ENCODE assay signal across 17 cellular contexts in genomic region chr22:38832005-38832978, GRCh38. TPM values are rescaled to one million over a fixed set of nuclear protein-coding genes. Genes with fewer than 3 reads are reported as not detected.
DNase-seq lines count a peak whose midpoint lies in the region; ATAC-seq, FAIRE-seq and TF ChIP-seq lines count a peak whose summit lies in the region.
"Had no signal": no experiment of that assay in that cellular context is flagged by ENCODE, and none has a peak within 500 bp of the region (broad histone marks: within the 10 kb centered on the region; RNA-seq: fewer than 3 reads in every experiment).

No MANE protein-coding gene starts in this region.

- no peak for ATAC-seq in HG02973 (IDR thresholded peaks at IDR 0.05; ENCODE audit: unreplicated experiment)

- H3K4me3 ChIP-seq in HEK293 (ENCODE audit: low read depth, low read length) (no peak overlapping the region), dorsolateral prefrontal cortex (peak overlapping the region in 2 of 59 donors; percentile 1 to 5)
- H3K4me3 ChIP-seq: BLaER1, transverse colon had no signal

- DNase-seq in NCI-H2171 treated with DMSO at 0.1 percent for 48 hours (lab: John Stamatoyannopoulos, UW) (peak; percentile 92), dorsolateral prefrontal cortex (peak in 9 of 10 donors; percentile 33 to 81 (median 74)), putamen (ENCODE audit: low spot score) (peak; percentile 42), SK-N-DZ (ENCODE audit: low spot score) (no peak), D721Med (ENCODE audit: insufficient read length, low spot score) (no peak), 8988T (no peak)
- DNase-seq: activated CD4-positive, alpha-beta T cell treated with anti-CD3 and anti-CD28 coated beads, Interleukin-2, amount 10 ng/mL, durations not matched to agents 7 days and 5 days; activated naive CD4-positive, alpha-beta T cell treated with anti-CD3 and anti-CD28 coated beads, Interleukin-2, amount 10 ng/mL, durations not matched to agents 7 days and 5 days; activated T-cell treated with anti-CD3 and anti-CD28 coated beads for 4 hours; dermis blood vessel endothelial cell; naive B cell; NCI-H748 treated with DMSO at 0.1 percent for 48 hours; transverse colon had no signal

- POLR2A ChIA-PET in HEK293 (lab: Yijun Ruan, JAX) = no interaction called here

- intact Hi-C loops in dorsolateral prefrontal cortex (cut with DNase I) = loop anchor here (1.0 to 2.0 kb wide), 3 partner anchors 49 to 55 kb away; no protein-coding TSS in a partner anchor

- FAIRE-seq in D721Med (lab: Jason Lieb, UNC) = no peak
- FAIRE-seq: frontal cortex had no signal

- H3K36me3 ChIP-seq in HEK293 (ENCODE audit: control insufficient read depth in 2 of 2, insufficient read depth in 1 of 2, low read length in 2 of 2) = no peaks in the 10 kb centered on the region
- H3K36me3 ChIP-seq: BLaER1, transverse colon had no signal

- H3K27ac ChIP-seq in HEK293 (ENCODE audit: extremely low read depth, low read depth, low read length) (no peak overlapping the region), dorsolateral prefrontal cortex (peak overlapping the region in 51 of 59 donors; percentile 18 to 87 (median 64))
- H3K27ac ChIP-seq: BLaER1, transverse colon had no signal

- no peaks in the 10 kb centered on the region for H3K4me1 ChIP-seq in HEK293 (ENCODE audit: control insufficient read depth, insufficient read depth, low read length)
- H3K4me1 ChIP-seq: transverse colon had no signal

- CTCF ChIA-PET in HEK293 (lab: Yijun Ruan, JAX) = interaction anchor here (0.6 kb wide), 1 partner anchor 1017 kb away, joined by 4 read pairs; no protein-coding TSS in a partner anchor

- H3K9me3 ChIP-seq in HEK293 (ENCODE audit: control insufficient read depth, insufficient read depth, low read depth, low read length) = no peaks in the 10 kb centered on the region
- H3K9me3 ChIP-seq: BLaER1, transverse colon had no signal

- H3K27me3 ChIP-seq in dorsolateral prefrontal cortex = no peaks in the 10 kb centered on the region
- H3K27me3 ChIP-seq: BLaER1, transverse colon had no signal

- no peak for TF ChIP-seq CTCF in HEK293 (tag by site-specific recombination; IDR thresholded peaks at IDR 0.05)
- no peak for TF ChIP-seq CTCF in dorsolateral prefrontal cortex (IDR thresholded peaks at IDR 0.05 in 54 of 56, conservative IDR thresholded peaks at IDR 0.05 in 2 of 56; ENCODE audit: low read depth in 1 of 56, partially characterized antibody in 56 of 56)
- TF ChIP-seq CTCF in D721Med (IDR thresholded peaks at IDR 0.05; ENCODE audit: insufficient read depth, missing control alignments) = no peak

TF ChIP-seq in HEK293, 187 proteins besides CTCF, POLR2A, EP300 and RAD21:
- TF ChIP-seq ZNF629 (tag by site-specific recombination; IDR thresholded peaks at IDR 0.05) (no peak), ZBTB17 (tag by site-specific recombination; IDR thresholded peaks at IDR 0.05) (peak; percentile 64; the same call in 1 of the 2 replicates), ZNF202 (tag by site-specific recombination; IDR thresholded peaks at IDR 0.05; ENCODE audit: borderline replicate concordance) (no peak), GLI2 (tag by site-specific recombination; IDR thresholded peaks at IDR 0.05; ENCODE audit: borderline replicate concordance, low read depth) (no peak), ZFHX2 (tag by site-specific recombination; conservative IDR thresholded peaks at IDR 0.05) (peak; percentile 33; the same call in 1 of the 2 replicates), OSR2 (tag by site-specific recombination; IDR thresholded peaks at IDR 0.05) (no peak), SALL2 (tag by site-specific recombination; IDR thresholded peaks at IDR 0.05; ENCODE audit: borderline replicate concordance) (no peak), ZNF514 (tag by site-specific recombination; IDR thresholded peaks at IDR 0.05) (no peak), GFI1B (tag by site-specific recombination; IDR thresholded peaks at IDR 0.05) (no peak), ZNF544 (tag by site-specific recombination; IDR thresholded peaks at IDR 0.05) (no peak), ZNF610 (tag by site-specific recombination; IDR thresholded peaks at IDR 0.05; ENCODE audit: borderline replicate concordance) (no peak), ZNF423 (tag by site-specific recombination; IDR thresholded peaks at IDR 0.05) (no peak), ZNF155 (tag by site-specific recombination; IDR thresholded peaks at IDR 0.05) (no peak)
- TF ChIP-seq, protein P1, sequence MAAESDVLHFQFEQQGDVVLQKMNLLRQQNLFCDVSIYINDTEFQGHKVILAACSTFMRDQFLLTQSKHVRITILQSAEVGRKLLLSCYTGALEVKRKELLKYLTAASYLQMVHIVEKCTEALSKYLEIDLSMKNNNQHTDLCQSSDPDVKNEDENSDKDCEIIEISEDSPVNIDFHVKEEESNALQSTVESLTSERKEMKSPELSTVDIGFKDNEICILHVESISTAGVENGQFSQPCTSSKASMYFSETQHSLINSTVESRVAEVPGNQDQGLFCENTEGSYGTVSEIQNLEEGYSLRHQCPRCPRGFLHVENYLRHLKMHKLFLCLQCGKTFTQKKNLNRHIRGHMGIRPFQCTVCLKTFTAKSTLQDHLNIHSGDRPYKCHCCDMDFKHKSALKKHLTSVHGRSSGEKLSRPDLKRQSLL (tag by site-specific recombination; IDR thresholded peaks at IDR 0.05) = peak; percentile 54; the same call in 1 of the 2 replicates

RNA-seq across cellular contexts. Expression of gene NPTXR, which starts 11.5 kb away (rescaled TPM):
- 100 to 1,000 TPM in 114 of 120 experiments, 10 to 100 TPM in 6; 57.3 to 255 (median 154) TPM for total RNA-seq in dorsolateral prefrontal cortex
- 0.57 and 0.65 TPM in 2 replicates for polyA plus RNA-seq in SK-N-DZ (2014; cell fraction: cytosol; rRNA removed)
- polyA plus RNA-seq in SK-N-DZ (2014; cell fraction: nucleus; rRNA removed) = 0.38 and 0.39 TPM in 2 replicates

RNA-seq across cellular contexts. Expression of gene DNAL4, which starts 38.3 kb away (rescaled TPM):
- total RNA-seq in dorsolateral prefrontal cortex = 10 to 100 TPM; 15.6 to 42.0 (median 23.9) TPM
- polyA plus RNA-seq in SK-N-DZ (2014; cell fraction: cytosol; rRNA removed) = 29.0 and 32.8 TPM in 2 replicates
- 18.6 and 21.3 TPM in 2 replicates for polyA plus RNA-seq in SK-N-DZ (2014; cell fraction: nucleus; rRNA removed)

RNA-seq across cellular contexts. Expression of gene CBX6, which starts 39.7 kb away (rescaled TPM):
- 100 to 1,000 TPM in 119 of 120 experiments, 10 to 100 TPM in 1; 99.9 to 293 (median 188) TPM for total RNA-seq in dorsolateral prefrontal cortex
- polyA plus RNA-seq in SK-N-DZ (2014; cell fraction: cytosol; rRNA removed) = 9.2 and 11.0 TPM in 2 replicates
- 24.2 and 30.2 TPM in 2 replicates for polyA plus RNA-seq in SK-N-DZ (2014; cell fraction: nucleus; rRNA removed)

Comparison
In these comparisons a context has a peak if more than half of its experiments do, and no peak if none do; other contexts are left out.
1. DNase-seq: peak in NCI-H2171 treated with DMSO at 0.1 percent for 48 hours (single experiment), dorsolateral prefrontal cortex (9 of 10) and putamen (single experiment); none in SK-N-DZ (single experiment), D721Med (single experiment) and 8988T (single experiment).